In genomic region chr4:6052679-6053078, GRCh38 we compare ENCODE assay signal across 1 cellular context.
A peak's percentile ranks its signal among the peaks of the same experiment; 100 is the strongest.
TF ChIP-seq lines count a peak whose summit lies in the region.

No MANE protein-coding gene starts in this region.

TF ChIP-seq in H1, 55 proteins besides CTCF, POLR2A, EP300 and RAD21:
- TF ChIP-seq CTBP2 (IDR thresholded peaks at IDR 0.05; ENCODE audit: borderline replicate concordance, insufficient read depth, insufficient read length, low read length) (no peak), KDM4A (IDR thresholded peaks at IDR 0.05; ENCODE audit: low read depth, low read length, severe bottlenecking) (no peak), SP1 (IDR thresholded peaks at IDR 0.05; ENCODE audit: low read depth, low read length) (no peak), TCF12 (IDR thresholded peaks at IDR 0.05; ENCODE audit: low read depth, low read length) (no peak), MAFK (IDR thresholded peaks at IDR 0.05; ENCODE audit: low read depth, low read length) (peak; percentile 29; the same call in 1 of the 2 replicates), GTF2F1 (IDR thresholded peaks at IDR 0.05; ENCODE audit: borderline replicate concordance, low read depth, low read length) (no peak), HDAC2 (IDR thresholded peaks at IDR 0.05; ENCODE audit: borderline replicate concordance in 1 of 2, low read depth in 2 of 2, low read length in 2 of 2) (no peak), BACH1 (IDR thresholded peaks at IDR 0.05; ENCODE audit: low read length) (peak; percentile 80), JUN (IDR thresholded peaks at IDR 0.05; ENCODE audit: low read depth, low read length) (no peak), YY1 (IDR thresholded peaks at IDR 0.05; ENCODE audit: low read depth, low read length) (no peak), CEBPB (IDR thresholded peaks at IDR 0.05; ENCODE audit: low read depth, low read length) (no peak), ZNF274 (IDR thresholded peaks at IDR 0.05; ENCODE audit: borderline replicate concordance, extremely low read depth, low read length) (no peak), BCL11A (IDR thresholded peaks at IDR 0.05; ENCODE audit: low read depth in 2 of 2, low read length in 2 of 2) (no peak), CBX8 (IDR thresholded peaks at IDR 0.05; ENCODE audit: borderline replicate concordance, low read depth, low read length) (no peak), RBBP5 (IDR thresholded peaks at IDR 0.05; ENCODE audit: borderline replicate concordance, low read depth, low read length) (no peak), BRCA1 (IDR thresholded peaks at IDR 0.05; ENCODE audit: low read depth, low read length) (no peak), PHF8 (conservative IDR thresholded peaks at IDR 0.05; ENCODE audit: low read depth, low read length) (no peak), FOSL1 (IDR thresholded peaks at IDR 0.05; ENCODE audit: insufficient read depth, low read depth, low read length) (no peak)
